ENCODE assay signal across 8 cellular contexts in the genomic region with DNA sequence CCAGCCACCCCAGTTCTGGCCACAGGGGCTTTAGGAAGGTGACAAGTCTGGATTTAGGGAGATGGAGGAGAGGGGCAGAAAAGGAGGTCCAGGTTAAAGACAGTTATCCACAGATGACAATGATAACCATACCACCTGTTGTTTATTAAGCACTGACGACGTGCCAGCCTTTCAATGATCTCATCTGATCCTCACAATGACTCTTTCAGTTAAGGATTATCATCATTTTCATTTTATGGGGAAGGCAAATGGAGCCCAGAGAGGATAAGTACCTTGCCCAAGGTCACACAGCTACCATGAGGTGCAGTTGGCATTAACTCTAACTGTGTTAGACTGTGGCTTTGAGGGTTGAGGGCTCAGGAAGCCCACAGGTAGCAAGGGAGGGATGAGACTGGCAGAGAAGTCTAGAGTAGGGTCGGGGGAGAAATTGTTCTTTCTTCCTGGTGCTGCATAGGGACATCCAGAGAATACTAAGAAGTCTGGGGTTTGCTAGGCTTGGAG. TPM values are rescaled to one million over a fixed set of nuclear protein-coding genes. Genes with fewer than 3 reads are reported as not detected.
A peak's percentile ranks its signal among the peaks of the same experiment; 100 is the strongest.
DNase-seq lines count a peak whose midpoint lies in the region; ATAC-seq, FAIRE-seq and TF ChIP-seq lines count a peak whose summit lies in the region.

No MANE protein-coding gene starts in this region.

- H3K36me3 Mint-ChIP-seq in H9 (ENCODE audit: insufficient read depth in 1 of 3, low read depth in 3 of 3) = no peaks in the 10 kb centered on the region

- ATAC-seq in GM21390 (IDR thresholded peaks at IDR 0.05; ENCODE audit: unreplicated experiment) = no peak

- no peak overlapping the region for H2AK5ac ChIP-seq in H9 (ENCODE audit: insufficient read length, low read length)

- no peak overlapping the region for H2AFZ ChIP-seq in H9 (ENCODE audit: low read length)
- H2AFZ ChIP-seq in fibroblast of lung (ENCODE audit: low read length) = no peak overlapping the region

- no peaks in the 10 kb centered on the region for H4K20me1 ChIP-seq in H9 (ENCODE audit: control insufficient read depth, insufficient read depth, insufficient read length)
- no peaks in the 10 kb centered on the region for H4K20me1 ChIP-seq in fibroblast of lung (ENCODE audit: control insufficient read depth, extremely low read depth, insufficient read depth, low read length)

- no peak overlapping the region for H3T11ph ChIP-seq in H9 (ENCODE audit: low read length)

- peaks cover 24 to 33% of the 10 kb centered on the region in 2 experiments for H3K4me1 Mint-ChIP-seq in H9

- no peaks in the 10 kb centered on the region for H3K79me2 ChIP-seq in H9 (ENCODE audit: insufficient read depth, low read length)
- H3K79me2 ChIP-seq in fibroblast of lung (ENCODE audit: control insufficient read depth, insufficient read depth, low read length) = no peaks in the 10 kb centered on the region

- no peak overlapping the region for H4K5ac ChIP-seq in H9 (ENCODE audit: insufficient read length, low read depth, low read length)

- H3K4me1 ChIP-seq in H9 (ENCODE audit: insufficient read depth, low read length) (peaks cover 7% of the 10 kb centered on the region; the same call in 1 of the 2 replicates), fibroblast of lung (ENCODE audit: control insufficient read depth, extremely low read depth, insufficient read depth, low read length) (peaks cover 19% of the 10 kb centered on the region), small intestine (ENCODE audit: control insufficient read depth in 2 of 2, insufficient read depth in 1 of 2, low read depth in 1 of 2, low read length in 1 of 2) (peaks cover 4 to 16% of the 10 kb centered on the region in 2 donors)

- H4K91ac ChIP-seq in H9 (ENCODE audit: insufficient read length, low read depth, low read length) = no peak overlapping the region

- DNase-seq in H9 (no peak), SW480 (ENCODE audit: low spot score) (peak; percentile 62), fibroblast of lung (ENCODE audit: low read depth in 2 of 2) (peak in 1 of 2 donors; percentile 49), small intestine (no peak), NCI-H2029 treated with DMSO at 0.1 percent for 48 hours (lab: John Stamatoyannopoulos, UW) (no peak), inferior parietal cortex (ENCODE audit: extremely low spot score) (no peak), COR-L47 (lab: John Stamatoyannopoulos, UW) (no peak)

- H3K79me1 ChIP-seq in H9 (ENCODE audit: insufficient read depth, low read depth, low read length, poor library complexity, severe bottlenecking) = no peaks in the 10 kb centered on the region

- no peak overlapping the region for H3K56ac ChIP-seq in H9 (ENCODE audit: insufficient read length, low read depth, low read length)

- H3K9ac ChIP-seq in H9 (ENCODE audit: extremely low read depth, insufficient read length, low read length) = no peak overlapping the region
- H3K9ac ChIP-seq in fibroblast of lung (ENCODE audit: insufficient read depth, low read length) = no peak overlapping the region

- H3K4me3 ChIP-seq in fibroblast of lung (replicated peaks in 1 of 4; ENCODE audit: control extremely low read depth in 1 of 4, insufficient read depth in 1 of 4, low read depth in 3 of 4, low read length in 4 of 4) (no peak overlapping the region), small intestine (ENCODE audit: low read depth in 1 of 2, low read length in 2 of 2) (no peak overlapping the region)

- no peak overlapping the region for H3K4ac ChIP-seq in H9 (ENCODE audit: low read depth, low read length)

- H2BK12ac ChIP-seq in H9 (ENCODE audit: insufficient read length, low read depth, low read length) = no peak overlapping the region

- H3K27me3 Mint-ChIP-seq in H9 (ENCODE audit: low read depth) = no peaks in the 10 kb centered on the region; the same call in 1 of the 2 replicates

- H3K9me3 ChIP-seq in H9 (ENCODE audit: control insufficient read depth, low read depth, low read length) = no peaks in the 10 kb centered on the region
- H3K9me3 ChIP-seq in fibroblast of lung (ENCODE audit: control insufficient read depth, insufficient read depth, low read depth, low read length) = no peaks in the 10 kb centered on the region
- H3K9me3 ChIP-seq in small intestine (ENCODE audit: control insufficient read depth, low read depth) = no peaks in the 10 kb centered on the region

- H2BK5ac ChIP-seq in H9 (ENCODE audit: insufficient read length, low read length) = no peak overlapping the region

- no peak overlapping the region for H2BK120ac ChIP-seq in H9 (ENCODE audit: low read depth, low read length, poor library complexity, severe bottlenecking)

- no peak overlapping the region for H2BK20ac ChIP-seq in H9 (ENCODE audit: low read depth, low read length, poor library complexity, severe bottlenecking)

- no peak overlapping the region for H3K14ac ChIP-seq in H9 (ENCODE audit: insufficient read depth, low read length)

- H3K27ac Mint-ChIP-seq in H9 = peak overlapping the region; percentile 15 to 80 (median 64); a peak in 4 of 7 replicates

- no peak for TF ChIP-seq CTCF in H9 (conservative IDR thresholded peaks at IDR 0.05)
- no peak for TF ChIP-seq CTCF in fibroblast of lung (conservative IDR thresholded peaks at IDR 0.05 in 1 of 2, IDR thresholded peaks at IDR 0.05 in 1 of 2; ENCODE audit: low read depth in 1 of 2, low read length in 2 of 2)

- H3K27me3 ChIP-seq in H9 (ENCODE audit: insufficient read depth, low read length) (no peaks in the 10 kb centered on the region), fibroblast of lung (ENCODE audit: control insufficient read depth, insufficient read depth, low read length) (no peaks in the 10 kb centered on the region), small intestine (ENCODE audit: control insufficient read depth in 2 of 2, insufficient read depth in 2 of 2, low read length in 2 of 2) (no peaks in the 10 kb centered on the region)

- H3K23ac ChIP-seq in H9 (ENCODE audit: insufficient read length, low read depth, low read length) = no peak overlapping the region

- H3K9me3 Mint-ChIP-seq in H9 = peaks cover 0 to 2% of the 10 kb centered on the region in 2 experiments; a peak in 1 of 5 replicates

- no peaks in the 10 kb centered on the region for H3K36me3 ChIP-seq in fibroblast of lung (ENCODE audit: control insufficient read depth, insufficient read depth, low read length)
- no peaks in the 10 kb centered on the region for H3K36me3 ChIP-seq in small intestine (ENCODE audit: control insufficient read depth in 2 of 2, insufficient read depth in 2 of 2, low read length in 2 of 2)

- no CpG with 5 or more reads among the region's 3 CpGs for WGBS in H9 (ENCODE audit: extremely low coverage, insufficient read length, low lambda C conversion rate)
- 37 to 59% (median 41%) methylated on average over 3 of the region's 3 CpGs for WGBS in small intestine, 3 donors

- H3K18ac ChIP-seq in H9 (ENCODE audit: insufficient read length, low read depth, low read length) = no peak overlapping the region

- H3K27ac ChIP-seq in H9 (ENCODE audit: insufficient read length, low read depth, low read length) (no peak overlapping the region), fibroblast of lung (ENCODE audit: insufficient read depth, low read length) (peak overlapping the region; percentile 87), small intestine (ENCODE audit: low read depth in 1 of 2, low read length in 1 of 2) (peak overlapping the region; percentile 0 to 86)

- no peak overlapping the region for H3K4me3 Mint-ChIP-seq in H9

- no peak overlapping the region for H2BK15ac ChIP-seq in H9 (ENCODE audit: low read depth, low read length)

- H3K4me2 ChIP-seq in H9 (ENCODE audit: insufficient read depth, insufficient read length, low read length) = no peak overlapping the region
- H3K4me2 ChIP-seq in fibroblast of lung (ENCODE audit: extremely low read depth, insufficient read depth, low read length) = peak overlapping the region; percentile 36

- FAIRE-seq in small intestine (lab: Jason Lieb, UNC) = no peak

- no peak overlapping the region for H4K8ac ChIP-seq in H9 (replicated peaks; ENCODE audit: insufficient read length, low read depth, low read length)

- no peaks in the 10 kb centered on the region for H3K23me2 ChIP-seq in H9 (ENCODE audit: insufficient read length, low read depth, low read length, poor library complexity, severe bottlenecking)

RNA-seq across cellular contexts. Expression of a gene that starts 21.5 kb away (rescaled TPM):
- total RNA-seq in H9 (2021) (99.7 and 101 TPM in 2 replicates), fibroblast of lung (23.6 and 45.9 TPM in 2 replicates)
- polyA plus RNA-seq in fibroblast of lung (10.0 and 20.2 TPM in 2 replicates), small intestine (10 to 100 TPM in 1 of 3 donors, 1 to 10 TPM in 2; 8.1 to 24.2 (median 8.4) TPM)
- polyA plus RNA-seq in fibroblast of lung (2012) = 11.7 and 22.0 TPM in 2 replicates
- polyA minus RNA-seq in fibroblast of lung (ENCODE audit: low replicate concordance) = 24.2 and 55.5 TPM in 2 replicates
